In genomic region chr3:168807426-168807825, GRCh38 we compare ENCODE assay signal across 31 cellular contexts.
DNase-seq lines count a peak whose midpoint lies in the region; ATAC-seq, FAIRE-seq and TF ChIP-seq lines count a peak whose summit lies in the region.
"Had no signal": no experiment of that assay in that cellular context is flagged by ENCODE, and none has a peak within 500 bp of the region (broad histone marks: within the 10 kb centered on the region; RNA-seq: fewer than 3 reads in every experiment).

No MANE protein-coding gene starts in this region.

- intact Hi-C loops in IMR-90 (cut with micrococcal nuclease), result no loop called here
- intact Hi-C loops in HepG2 (cut with micrococcal nuclease; ENCODE audit: unreplicated experiment), result no loop called here

- H4K20me1 ChIP-seq in GM23248 (ENCODE audit: insufficient read depth), result no peaks in the 10 kb centered on the region
- no peaks in the 10 kb centered on the region for H4K20me1 ChIP-seq in IMR-90 (ENCODE audit: insufficient read depth, low read length)
- no peaks in the 10 kb centered on the region for H4K20me1 ChIP-seq in hepatocyte (ENCODE audit: insufficient read depth, poor library complexity, severe bottlenecking)
- no peaks in the 10 kb centered on the region for H4K20me1 ChIP-seq in neural cell (ENCODE audit: insufficient read depth)
- no peaks in the 10 kb centered on the region for H4K20me1 ChIP-seq in HepG2 (ENCODE audit: insufficient read depth, low read length)

- H2BK5ac ChIP-seq in IMR-90 (ENCODE audit: low read depth, low read length, poor library complexity, severe bottlenecking), result peak overlapping the region; percentile 86

- TF ChIP-seq RAD21 in IMR-90 (IDR thresholded peaks at IDR 0.05; ENCODE audit: low read length), result no peak
- TF ChIP-seq RAD21 in neural cell (conservative IDR thresholded peaks at IDR 0.05), result no peak
- TF ChIP-seq RAD21 in HepG2 (CRISPR knock-in tag; IDR thresholded peaks at IDR 0.05), result no peak

- dilution Hi-C loops in IMR-90 (cut with HindIII; ENCODE audit: low sequenced_read_pairs, unreplicated experiment), result no loop called here

- in situ Hi-C loops in GM23248 (cut with MboI) (no loop called here), IMR-90 (cut with MboI; ENCODE audit: low sequenced_read_pairs) (no loop called here), HepG2 (cut with HindIII; ENCODE audit: extremely low pct_ligation_motif_present, low pct_unique_long_range_greater_than_20kb) (no loop called here)

- H2AFZ ChIP-seq in GM23248, result peak overlapping the region; percentile 18; the same call in 1 of the 2 replicates
- H2AFZ ChIP-seq in IMR-90 (replicated peaks; ENCODE audit: low read length, poor library complexity), result peak overlapping the region; percentile 45
- no peak overlapping the region for H2AFZ ChIP-seq in hepatocyte
- H2AFZ ChIP-seq in neural cell (ENCODE audit: low read depth, low read length), result no peak overlapping the region
- H2AFZ ChIP-seq in HepG2 (ENCODE audit: low read length), result no peak overlapping the region

- no peak overlapping the region for H3K9ac ChIP-seq in GM23248
- H3K9ac ChIP-seq in IMR-90 (ENCODE audit: low read depth, low read length), result no peak overlapping the region; the same call in 1 of the 2 replicates
- no peak overlapping the region for H3K9ac ChIP-seq in neural cell (ENCODE audit: low read length)
- no peak overlapping the region for H3K9ac ChIP-seq in HepG2 (ENCODE audit: insufficient read depth, low read depth, low read length)

- H4K8ac ChIP-seq in IMR-90 (ENCODE audit: low read depth in 2 of 2, low read length in 2 of 2), result peak overlapping the region in 1 of 2 experiments; percentile 77; a peak in 2 of 4 replicates

- peak; percentile 40 for ATAC-seq in IMR-90 (ENCODE audit: low read depth)
- no peak for ATAC-seq in HepG2
- no peak for ATAC-seq in GM21526 (IDR thresholded peaks at IDR 0.05; ENCODE audit: low FRiP score, unreplicated experiment)
- ATAC-seq in HG02973 (IDR thresholded peaks at IDR 0.05; ENCODE audit: unreplicated experiment), result no peak
- ATAC-seq: activated CD4-positive, CD25-positive, alpha-beta regulatory T cell treated with anti-CD3 and anti-CD28 coated beads, Interleukin-2, amount 50 U/mL, for 24 hours; foreskin keratinocyte; left cardiac atrium; T-helper 17 cell had no signal

- peaks cover 8% of the 10 kb centered on the region for H3K9me1 ChIP-seq in IMR-90 (ENCODE audit: insufficient read depth, low read length)

- peak overlapping the region; percentile 56; the same call in 1 of the 2 replicates for H3K56ac ChIP-seq in IMR-90 (ENCODE audit: extremely low read depth, insufficient read depth, low read length)

- CTCF ChIA-PET in IMR-90 (lab: Yijun Ruan, JAX), result interaction anchor here (0.6 to 1.5 kb wide), 3 partner anchors 40 to 1106 kb away, joined by 3 to 5 read pairs (median 4); no protein-coding TSS in a partner anchor
- CTCF ChIA-PET in HepG2 (lab: Yijun Ruan, JAX; ENCODE audit: low intra/inter-chr PET ratio, low total read pairs), result no interaction called here

- H4K5ac ChIP-seq in IMR-90 (ENCODE audit: low read depth, low read length), result peak overlapping the region; percentile 15; the same call in 1 of the 2 replicates

- H3K4me1 ChIP-seq in GM23248 (ENCODE audit: insufficient read depth) (peaks cover 20% of the 10 kb centered on the region), IMR-90 (ENCODE audit: control insufficient read depth, insufficient read depth, low read length) (peaks cover 10% of the 10 kb centered on the region), hepatocyte (ENCODE audit: insufficient read depth) (peaks cover 7% of the 10 kb centered on the region), HepG2 (ENCODE audit: insufficient read depth, low read length) (no peaks in the 10 kb centered on the region)
- H3K4me1 ChIP-seq: Peyer's patch, transverse colon had no signal

- peak overlapping the region; percentile 95 for H2BK20ac ChIP-seq in IMR-90 (ENCODE audit: low read depth, low read length)

- BruUV-seq in IMR-90 (replicated peaks; lab: Mats Ljungman, UMichigan), result no TSS peak
- no TSS peak for BruUV-seq in HepG2 (replicated peaks; lab: Mats Ljungman, UMichigan)

- TF ChIP-seq EP300 in neural cell (conservative IDR thresholded peaks at IDR 0.05; ENCODE audit: poor library complexity, severe bottlenecking), result peak; percentile 52
- TF ChIP-seq EP300 in HepG2 (IDR thresholded peaks at IDR 0.05; ENCODE audit: low read depth in 2 of 2, low read length in 2 of 2), result no peak
- no peak for TF ChIP-seq EP300 in HepG2 (CRISPR knock-in tag; IDR thresholded peaks at IDR 0.05; ENCODE audit: borderline replicate concordance)

- H3K4me3 ChIP-seq in GM23248 (no peak overlapping the region), IMR-90 (ENCODE audit: insufficient read depth, low read depth, low read length) (no peak overlapping the region), hepatocyte (no peak overlapping the region), neural cell (ENCODE audit: low read length) (no peak overlapping the region), HepG2 (replicated peaks in 1 of 3; ENCODE audit: insufficient read depth in 1 of 3, low read depth in 2 of 3, low read length in 3 of 3) (no peak overlapping the region)
- H3K4me3 ChIP-seq: esophagus muscularis mucosa, lung, Peyer's patch, transverse colon had no signal

- no peaks in the 10 kb centered on the region for H3K79me1 ChIP-seq in IMR-90 (ENCODE audit: low read depth in 1 of 2, low read length in 2 of 2)

- DNase-seq in GM23248 (no peak), IMR-90 (no peak), hepatocyte (ENCODE audit: low spot score) (no peak), HepG2 (ENCODE audit: low spot score) (no peak), NCI-H2081 treated with DMSO at 0.1 percent for 48 hours (lab: John Stamatoyannopoulos, UW) (no peak)
- DNase-seq: activated CD4-positive, alpha-beta T cell treated with anti-CD3 and anti-CD28 coated beads, Interleukin-2, amount 50 U/mL, for 48 hours; activated naive CD4-positive, alpha-beta T cell; activated T-cell treated with anti-CD3 and anti-CD28 coated beads, Interleukin-2, amount 50 U/mL, for 48 hours; CD8-positive, alpha-beta memory T cell; dermis blood vessel endothelial cell; foreskin keratinocyte; head of caudate nucleus; immature natural killer cell; KBM-7; left cardiac atrium; NCI-H1092; NCI-H2029 treated with DMSO at 0.1 percent for 48 hours; NCI-H345; nucleus accumbens; Peyer's patch; SHP77; stimulated activated CD4-positive, alpha-beta T cell treated with anti-CD3 and anti-CD28 coated beads, Interleukin-4, amount 100 ng/mL, for 24 hours; T-helper 17 cell; transverse colon had no signal

- H4K91ac ChIP-seq in IMR-90 (ENCODE audit: insufficient read depth, low read depth, low read length), result peak overlapping the region; percentile 79

- H3K27me3 ChIP-seq in GM23248 (replicated peaks; ENCODE audit: insufficient read depth), result no peaks in the 10 kb centered on the region
- H3K27me3 ChIP-seq in IMR-90 (ENCODE audit: control insufficient read depth, insufficient read depth, low read length), result no peaks in the 10 kb centered on the region
- H3K27me3 ChIP-seq in hepatocyte, result no peaks in the 10 kb centered on the region
- no peaks in the 10 kb centered on the region for H3K27me3 ChIP-seq in neural cell (ENCODE audit: insufficient read depth, low read depth, low read length)
- no peaks in the 10 kb centered on the region for H3K27me3 ChIP-seq in HepG2 (ENCODE audit: control insufficient read depth in 1 of 2, insufficient read depth in 2 of 2, low read length in 2 of 2)
- H3K27me3 ChIP-seq: esophagus muscularis mucosa, foreskin keratinocyte, Peyer's patch, transverse colon had no signal

- no peak for TF ChIP-seq POLR2A in IMR-90 (IDR thresholded peaks at IDR 0.05; ENCODE audit: low read depth, low read length)
- no peak for TF ChIP-seq POLR2A in HepG2 (IDR thresholded peaks at IDR 0.05; ENCODE audit: insufficient read depth in 1 of 2, low read depth in 2 of 2, low read length in 2 of 2)

- FAIRE-seq in HepG2 (lab: Jason Lieb, UNC), result no peak
- FAIRE-seq: TTC549 had no signal

- H3K27ac ChIP-seq in GM23248 (no peak overlapping the region), IMR-90 (ENCODE audit: insufficient read depth, low read length) (peak overlapping the region; percentile 67; the same call in 1 of the 2 replicates), hepatocyte (no peak overlapping the region), neural cell (ENCODE audit: low read length) (no peak overlapping the region), HepG2 (ENCODE audit: extremely low read length, insufficient read depth, low read length) (no peak overlapping the region)
- H3K27ac ChIP-seq: esophagus muscularis mucosa, foreskin keratinocyte, Peyer's patch, transverse colon had no signal

- WGBS in GM23248 (ENCODE audit: low coverage in 1 of 2, low lambda C conversion rate in 2 of 2, missing lambda C conversion rate in 2 of 2), 2 experiments, result 26 to 30% methylated on average over 4 of the region's 4 CpGs
- WGBS in IMR-90 (ENCODE audit: extremely low coverage in 2 of 2, insufficient read length in 1 of 2), 2 experiments, result no CpG with 5 or more reads among the region's 4 CpGs
- 31% methylated on average over 4 of the region's 4 CpGs for whole genome bisulfite sequencing in hepatocyte (ENCODE audit: low lambda C conversion rate, missing lambda C conversion rate)
- WGBS in HepG2 (ENCODE audit: low lambda C conversion rate), result 2% methylated on average over 4 of the region's 4 CpGs

- POLR2A ChIA-PET in IMR-90 (lab: Charles Lee; ENCODE audit: unreplicated experiment), result no interaction called here
- POLR2A ChIA-PET in HepG2 (lab: Yijun Ruan, JAX), result no interaction called here

- H3K4ac ChIP-seq in IMR-90 (ENCODE audit: low read depth, low read length), result peak overlapping the region; percentile 78

- no peaks in the 10 kb centered on the region for H3K9me3 ChIP-seq in GM23248 (ENCODE audit: low read depth)
- H3K9me3 ChIP-seq in IMR-90 (ENCODE audit: control insufficient read depth, insufficient read depth, low read length), result no peaks in the 10 kb centered on the region
- no peaks in the 10 kb centered on the region for H3K9me3 ChIP-seq in hepatocyte (ENCODE audit: low read depth)
- H3K9me3 ChIP-seq in neural cell (ENCODE audit: low read length), result no peaks in the 10 kb centered on the region
- H3K9me3 ChIP-seq in HepG2 (ENCODE audit: low read length), result no peaks in the 10 kb centered on the region
- H3K9me3 ChIP-seq: esophagus muscularis mucosa, Peyer's patch, transverse colon had no signal

- peak overlapping the region; percentile 67 for H3K23ac ChIP-seq in IMR-90 (ENCODE audit: low read depth, low read length)

- peak overlapping the region; percentile 85; the same call in 1 of the 3 replicates for H2BK15ac ChIP-seq in IMR-90 (ENCODE audit: low read depth, low read length)

- H3K18ac ChIP-seq in IMR-90 (ENCODE audit: low read depth, low read length), result peak overlapping the region; percentile 87

- H3K4me2 ChIP-seq in GM23248 (ENCODE audit: unreplicated experiment), result no peak overlapping the region
- H3K4me2 ChIP-seq in IMR-90 (ENCODE audit: low read depth, low read length), result peak overlapping the region; percentile 89
- H3K4me2 ChIP-seq in hepatocyte, result peak overlapping the region; percentile 2
- no peak overlapping the region for H3K4me2 ChIP-seq in neural cell (ENCODE audit: low read length)
- H3K4me2 ChIP-seq in HepG2 (ENCODE audit: low read depth, low read length), result no peak overlapping the region

- no peaks in the 10 kb centered on the region for H3K9me2 ChIP-seq in GM23248 (ENCODE audit: insufficient read depth)
- no peaks in the 10 kb centered on the region for H3K9me2 ChIP-seq in hepatocyte (replicated peaks; ENCODE audit: insufficient read depth)
- no peaks in the 10 kb centered on the region for H3K9me2 ChIP-seq in neural cell (ENCODE audit: insufficient read depth, low read length)

- TF ChIP-seq CTCF in IMR-90 (conservative IDR thresholded peaks at IDR 0.05; ENCODE audit: low read depth, low read length) (no peak), hepatocyte (IDR thresholded peaks at IDR 0.05; ENCODE audit: poor library complexity) (no peak), neural cell (IDR thresholded peaks at IDR 0.05; ENCODE audit: poor library complexity, severe bottlenecking) (no peak), HepG2 (CRISPR knock-in tag; IDR thresholded peaks at IDR 0.05) (no peak)

- peak overlapping the region; percentile 72 for H3K14ac ChIP-seq in IMR-90 (replicated peaks; ENCODE audit: low read depth, low read length)

- H3F3A ChIP-seq in GM23248 (ENCODE audit: insufficient read depth) (0 out of 2 replicates have a peak, but pooled peaks cover 8% of the 10 kb centered on the region), neural cell (ENCODE audit: insufficient read depth, low read length, poor library complexity, severe bottlenecking) (no peaks in the 10 kb centered on the region)

- H3K36me3 ChIP-seq in GM23248 (ENCODE audit: low read depth), result no peaks in the 10 kb centered on the region
- no peaks in the 10 kb centered on the region for H3K36me3 ChIP-seq in IMR-90 (ENCODE audit: control insufficient read depth, insufficient read depth, low read length)
- no peaks in the 10 kb centered on the region for H3K36me3 ChIP-seq in hepatocyte (replicated peaks; ENCODE audit: insufficient read depth, low read depth)
- no peaks in the 10 kb centered on the region for H3K36me3 ChIP-seq in neural cell (ENCODE audit: insufficient read depth, low read length)
- H3K36me3 ChIP-seq in HepG2 (replicated peaks in 1 of 2; ENCODE audit: control insufficient read depth in 1 of 2, insufficient read depth in 2 of 2, low read length in 2 of 2), result no peaks in the 10 kb centered on the region
- H3K36me3 ChIP-seq: esophagus muscularis mucosa, Peyer's patch, transverse colon had no signal

- no peak overlapping the region for H2AK5ac ChIP-seq in IMR-90 (ENCODE audit: low read depth, low read length)

- H3K79me2 ChIP-seq in GM23248 (ENCODE audit: insufficient read depth) (no peaks in the 10 kb centered on the region), hepatocyte (no peaks in the 10 kb centered on the region), neural cell (replicated peaks; ENCODE audit: insufficient read depth, low read length) (no peaks in the 10 kb centered on the region), HepG2 (ENCODE audit: insufficient read depth, low read length) (no peaks in the 10 kb centered on the region)

- H2BK120ac ChIP-seq in IMR-90 (ENCODE audit: low read depth, low read length), result peak overlapping the region; percentile 89

- no peak overlapping the region for H2AK9ac ChIP-seq in IMR-90 (replicated peaks; ENCODE audit: low read depth, low read length, poor library complexity)

Comparison
In these comparisons a context has a peak if more than half of its experiments do, and no peak if none do; other contexts are left out.
1. H2AFZ ChIP-seq: peak in GM23248 (single experiment) and IMR-90 (single experiment); none in hepatocyte (single experiment), neural cell (single experiment) and HepG2 (single experiment).
2. H3K4me2 ChIP-seq: peak in IMR-90 (single experiment) and hepatocyte (single experiment); none in GM23248 (single experiment), neural cell (single experiment) and HepG2 (single experiment).